ENCODE assay signal across 18 cellular contexts in genomic region chr3:5233026-5233425, GRCh38.
A peak's percentile ranks its signal among the peaks of the same experiment; 100 is the strongest.
DNase-seq lines count a peak whose midpoint lies in the region; ATAC-seq and TF ChIP-seq lines count a peak whose summit lies in the region.
"Had no signal": no experiment of that assay in that cellular context is flagged by ENCODE, and none has a peak within 500 bp of the region (broad histone marks: within the 10 kb centered on the region; RNA-seq: fewer than 3 reads in every experiment).

No MANE protein-coding gene starts in this region.

- H3K9me3 Mint-ChIP-seq in T-helper 2 cell treated with Interferon-gamma antibody and Interleukin-4, amounts not matched to agents 5 μg/mL and 100 μg/mL, for 36 hours = no peaks in the 10 kb centered on the region
- no peaks in the 10 kb centered on the region for H3K9me3 Mint-ChIP-seq in nephron progenitor cell
- H3K9me3 Mint-ChIP-seq: CD8-positive, alpha-beta T cell had no signal

- no peaks in the 10 kb centered on the region for H3K27me3 ChIP-seq in RWPE2 (ENCODE audit: insufficient read depth, poor library complexity, severe bottlenecking)
- H3K27me3 ChIP-seq: BLaER1 treated with 17β-estradiol and CSF1 and Interleukin-3, amounts not matched to agents 10 nM and 100 nM had no signal

- peak overlapping the region; percentile 43 for H3K27ac ChIP-seq in RWPE2 (ENCODE audit: poor library complexity, severe bottlenecking)
- H3K27ac ChIP-seq: 22Rv1; A549; BLaER1 treated with 17β-estradiol and CSF1 and Interleukin-3, amounts not matched to agents 10 nM and 100 nM; GM23248 had no signal

- no peaks in the 10 kb centered on the region for H3K36me3 ChIP-seq in RWPE2 (ENCODE audit: low read depth)
- H3K36me3 ChIP-seq: BLaER1 treated with 17β-estradiol and CSF1 and Interleukin-3, amounts not matched to agents 10 nM and 100 nM had no signal

- ATAC-seq in RWPE2 (ENCODE audit: low read depth) (no peak), GM21786 (IDR thresholded peaks at IDR 0.05; ENCODE audit: unreplicated experiment) (no peak), HG03439 (IDR thresholded peaks at IDR 0.05; ENCODE audit: unreplicated experiment) (no peak)
- ATAC-seq: CD8-positive, alpha-beta T cell; GM12878 had no signal

- H3K27ac Mint-ChIP-seq in T-helper 2 cell treated with Interferon-gamma antibody and Interleukin-4, amounts not matched to agents 5 μg/mL and 100 μg/mL, for 36 hours = peak overlapping the region; percentile 14
- H3K27ac Mint-ChIP-seq in nephron progenitor cell = peak overlapping the region; percentile 78
- H3K27ac Mint-ChIP-seq: B cell; CD8-positive, alpha-beta T cell had no signal

- H3K27me3 Mint-ChIP-seq in T-helper 2 cell treated with Interferon-gamma antibody and Interleukin-4, amounts not matched to agents 5 μg/mL and 100 μg/mL, for 36 hours (ENCODE audit: low read depth) = peaks cover 3% of the 10 kb centered on the region
- H3K27me3 Mint-ChIP-seq in nephron progenitor cell (ENCODE audit: low read depth, poor library complexity) = peaks cover 9% of the 10 kb centered on the region
- H3K27me3 Mint-ChIP-seq: B cell had no signal

- no peaks in the 10 kb centered on the region for H3K9me3 ChIP-seq in RWPE2 (ENCODE audit: severe bottlenecking)
- H3K9me3 ChIP-seq: A549; BLaER1 treated with 17β-estradiol and CSF1 and Interleukin-3, amounts not matched to agents 10 nM and 100 nM had no signal

- H3K4me1 Mint-ChIP-seq in T-helper 2 cell treated with Interferon-gamma antibody and Interleukin-4, amounts not matched to agents 5 μg/mL and 100 μg/mL, for 36 hours (ENCODE audit: low read depth) = no peaks in the 10 kb centered on the region
- H3K4me1 Mint-ChIP-seq in nephron progenitor cell = peaks cover 6% of the 10 kb centered on the region

- H3K4me1 ChIP-seq in RWPE2 (ENCODE audit: insufficient read depth, poor library complexity, severe bottlenecking) = no peaks in the 10 kb centered on the region
- H3K4me1 ChIP-seq: A549 had no signal

- no peak for DNase-seq in T-helper 2 cell treated with Interferon-gamma antibody and Interleukin-4, amounts not matched to agents 5 μg/mL and 100 μg/mL, for 36 hours (ENCODE audit: low spot score)
- DNase-seq in T-helper 2 cell (no peak), RWPE2 (ENCODE audit: low spot score) (no peak), nephron progenitor cell (no peak), pons (ENCODE audit: low spot score) (peak; percentile 24), dedifferentiated amniotic fluid mesenchymal stem cell (ENCODE audit: extremely low spot score) (no peak)
- DNase-seq: CD8-positive, alpha-beta T cell; DND-41; EL; GM23248; KBM-7 had no signal

- H3K4me3 Mint-ChIP-seq in T-helper 2 cell treated with Interferon-gamma antibody and Interleukin-4, amounts not matched to agents 5 μg/mL and 100 μg/mL, for 36 hours = no peak overlapping the region
- H3K4me3 Mint-ChIP-seq in nephron progenitor cell = no peak overlapping the region
- H3K4me3 Mint-ChIP-seq: B cell; CD8-positive, alpha-beta T cell had no signal

- no peaks in the 10 kb centered on the region for H3K36me3 Mint-ChIP-seq in T-helper 2 cell treated with Interferon-gamma antibody and Interleukin-4, amounts not matched to agents 5 μg/mL and 100 μg/mL, for 36 hours (ENCODE audit: low read depth)
- H3K36me3 Mint-ChIP-seq in nephron progenitor cell (ENCODE audit: low read depth) = no peaks in the 10 kb centered on the region
- H3K36me3 Mint-ChIP-seq: CD8-positive, alpha-beta T cell had no signal

- no peak overlapping the region for H3K4me3 ChIP-seq in RWPE2 (ENCODE audit: severe bottlenecking)
- H3K4me3 ChIP-seq: A549; BLaER1 treated with 17β-estradiol and CSF1 and Interleukin-3, amounts not matched to agents 10 nM and 100 nM; GM12878; GM23248 had no signal

- TF ChIP-seq CTCF in RWPE2 (IDR thresholded peaks at IDR 0.05; ENCODE audit: poor library complexity, severe bottlenecking) (no peak), nephron progenitor cell (IDR thresholded peaks at IDR 0.05) (no peak)
